In the genomic region with DNA sequence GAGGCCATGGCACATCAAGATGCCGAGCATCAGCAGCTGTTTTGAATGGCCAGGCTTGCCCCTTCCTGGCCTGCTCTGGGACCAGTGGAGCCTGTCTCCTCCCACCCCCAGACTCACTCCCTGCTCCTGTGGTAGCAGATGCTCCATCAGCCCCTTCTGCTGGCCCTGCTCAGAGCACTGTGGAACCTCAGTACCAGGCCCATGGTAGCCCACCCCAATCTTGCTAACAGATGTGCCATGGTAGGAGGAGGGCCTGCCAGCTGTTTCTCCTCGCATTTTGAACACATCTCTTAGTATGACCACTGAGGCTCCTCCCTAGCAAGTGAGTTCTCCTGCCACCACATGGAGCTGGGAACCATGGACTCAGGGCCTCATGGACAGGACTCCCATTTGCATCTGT, we compare ENCODE assay signal across 16 cellular contexts. TPM values are rescaled to one million over a fixed set of nuclear protein-coding genes. Genes with fewer than 3 reads are reported as not detected.
A peak's percentile ranks its signal among the peaks of the same experiment; 100 is the strongest.
DNase-seq lines count a peak whose midpoint lies in the region; TF ChIP-seq lines count a peak whose summit lies in the region.
"Had no signal": no experiment of that assay in that cellular context is flagged by ENCODE, and none has a peak within 500 bp of the region (broad histone marks: within the 10 kb centered on the region; RNA-seq: fewer than 3 reads in every experiment).

No MANE protein-coding gene starts in this region.

- H3K79me1 ChIP-seq in mesenchymal stem cell (replicated peaks; ENCODE audit: low read length, poor library complexity, severe bottlenecking): peaks cover 38% of the 10 kb centered on the region

- H3K4me3 Mint-ChIP-seq in endothelial cell (ENCODE audit: unreplicated experiment) (peak overlapping the region; percentile 42), nephron progenitor cell (no peak overlapping the region)
- H3K4me3 Mint-ChIP-seq: CD4-positive, alpha-beta memory T cell; HFFc6 had no signal

- DNase-seq in endothelial cell (ENCODE audit: low spot score): no peak
- DNase-seq in mesenchymal stem cell: no peak
- peak; percentile 30 for DNase-seq in posterior vena cava (ENCODE audit: low spot score)
- no peak for DNase-seq in activated CD4-positive, alpha-beta T cell treated with anti-CD3 and anti-CD28 coated beads, Interleukin-2, amount 50 U/mL, for 1 hour
- DNase-seq in nephron progenitor cell: no peak
- no peak for DNase-seq in ecto neural progenitor cell (ENCODE audit: low spot score)
- DNase-seq: C1 segment of cervical spinal cord; Calu3; CD4-positive, alpha-beta memory T cell; COR-L47; DMS53; DMS79 treated with DMSO at 0.1 percent for 48 hours; GF-D8; GOT3 had no signal

- H3K23ac ChIP-seq in mesenchymal stem cell (ENCODE audit: low read length in 2 of 2): no peak overlapping the region

- H2BK15ac ChIP-seq in mesenchymal stem cell (ENCODE audit: low read depth, poor library complexity, severe bottlenecking): no peak overlapping the region

- H3K18ac ChIP-seq in mesenchymal stem cell (ENCODE audit: low read depth in 1 of 2, low read length in 2 of 2): peak overlapping the region in 1 of 2 experiments; percentile 14

- H3K27me3 Mint-ChIP-seq in endothelial cell (ENCODE audit: unreplicated experiment): peaks cover 1% of the 10 kb centered on the region
- no peaks in the 10 kb centered on the region for H3K27me3 Mint-ChIP-seq in nephron progenitor cell (ENCODE audit: low read depth, poor library complexity)

- peaks cover 6 to 59% of the 10 kb centered on the region in 2 experiments for H3K36me3 ChIP-seq in mesenchymal stem cell (ENCODE audit: control insufficient read depth in 1 of 2, insufficient read depth in 2 of 2, low read depth in 1 of 2, low read length in 2 of 2)

- peak overlapping the region; percentile 22 for H4K8ac ChIP-seq in mesenchymal stem cell (ENCODE audit: low read length)

- peak overlapping the region in 1 of 2 experiments; percentile 5 for H3K14ac ChIP-seq in mesenchymal stem cell (ENCODE audit: low read length in 2 of 2)

- H3K9ac ChIP-seq in mesenchymal stem cell (ENCODE audit: low read length): no peak overlapping the region

- H3K4me3 ChIP-seq in mesenchymal stem cell (ENCODE audit: insufficient read depth in 1 of 2, low read depth in 1 of 2, low read length in 2 of 2): no peak overlapping the region
- H3K4me3 ChIP-seq: HAP-1 had no signal

- H3K9me3 ChIP-seq in mesenchymal stem cell (ENCODE audit: control insufficient read depth, low read length): peaks cover 11% of the 10 kb centered on the region

- no peak for TF ChIP-seq CTCF in endothelial cell (IDR thresholded peaks at IDR 0.05; ENCODE audit: unreplicated experiment)
- no peak for TF ChIP-seq CTCF in nephron progenitor cell (IDR thresholded peaks at IDR 0.05)

- peaks cover 5% of the 10 kb centered on the region for H3K4me1 Mint-ChIP-seq in endothelial cell (ENCODE audit: unreplicated experiment)
- H3K4me1 Mint-ChIP-seq in nephron progenitor cell: peaks cover 27% of the 10 kb centered on the region
- H3K4me1 Mint-ChIP-seq: CD4-positive, alpha-beta memory T cell had no signal

- H3K9me3 Mint-ChIP-seq in endothelial cell (ENCODE audit: unreplicated experiment): no peaks in the 10 kb centered on the region
- peaks cover 20% of the 10 kb centered on the region for H3K9me3 Mint-ChIP-seq in nephron progenitor cell

- WGBS in mesenchymal stem cell: 100% methylated on average over 2 of the region's 2 CpGs

- H3K4me1 ChIP-seq in mesenchymal stem cell (ENCODE audit: control insufficient read depth, insufficient read depth, low read depth, low read length): peaks cover 26% of the 10 kb centered on the region
- H3K4me1 ChIP-seq: HAP-1 had no signal

- no peaks in the 10 kb centered on the region for H3K27me3 ChIP-seq in mesenchymal stem cell (ENCODE audit: control insufficient read depth in 1 of 2, insufficient read depth in 1 of 2, low read length in 2 of 2)

- intact Hi-C loops in posterior vena cava (cut with DNase I): loop anchor here (5.0 kb wide), 2 partner anchors 57 to 812 kb away; no protein-coding TSS in a partner anchor

- H3K4ac ChIP-seq in mesenchymal stem cell (ENCODE audit: low read depth in 1 of 2, low read length in 2 of 2): peak overlapping the region in 1 of 2 experiments; percentile 18

- H3K36me3 Mint-ChIP-seq in endothelial cell (ENCODE audit: low read depth, unreplicated experiment): peaks cover 56% of the 10 kb centered on the region
- H3K36me3 Mint-ChIP-seq in nephron progenitor cell (ENCODE audit: low read depth): peaks cover 39% of the 10 kb centered on the region
- H3K36me3 Mint-ChIP-seq: CD4-positive, alpha-beta memory T cell had no signal

- no peak overlapping the region for H2AFZ ChIP-seq in mesenchymal stem cell (ENCODE audit: low read depth, low read length)

- no peak overlapping the region for H2BK5ac ChIP-seq in mesenchymal stem cell (ENCODE audit: low read depth, low read length, poor library complexity, severe bottlenecking)

- H3K4me2 ChIP-seq in mesenchymal stem cell (ENCODE audit: low read length, poor library complexity, severe bottlenecking): no peak overlapping the region

- no peak overlapping the region for H2BK12ac ChIP-seq in mesenchymal stem cell (ENCODE audit: low read length in 2 of 2)

- no peak overlapping the region for H3K27ac Mint-ChIP-seq in endothelial cell (ENCODE audit: unreplicated experiment)
- no peak overlapping the region for H3K27ac Mint-ChIP-seq in nephron progenitor cell
- H3K27ac Mint-ChIP-seq: CD4-positive, alpha-beta memory T cell had no signal

- H2AK5ac ChIP-seq in mesenchymal stem cell (ENCODE audit: low read length, severe bottlenecking): no peak overlapping the region

- H4K91ac ChIP-seq in mesenchymal stem cell (ENCODE audit: low read length): no peak overlapping the region

- H3K27ac ChIP-seq in mesenchymal stem cell (ENCODE audit: low read length, poor library complexity, severe bottlenecking): no peak overlapping the region

- H2BK120ac ChIP-seq in mesenchymal stem cell (ENCODE audit: low read depth, low read length): no peak overlapping the region

RNA-seq across cellular contexts. Expression of gene COL27A1, which starts 29.5 kb away (rescaled TPM):
- 61.4 TPM for total RNA-seq in endothelial cell (ENCODE audit: unreplicated experiment)
- 13.9 TPM for polyA plus RNA-seq in mesenchymal stem cell (2013, experiment 1 of 2)
- polyA plus RNA-seq in mesenchymal stem cell (2013, experiment 2 of 2): 12.5 TPM
- total RNA-seq in posterior vena cava: 1 to 10 TPM; 6.7 to 8.1 TPM
- polyA plus RNA-seq: CD4-positive, alpha-beta memory T cell had no signal
